ENCODE assay signal across 23 cellular contexts in the genomic region with DNA sequence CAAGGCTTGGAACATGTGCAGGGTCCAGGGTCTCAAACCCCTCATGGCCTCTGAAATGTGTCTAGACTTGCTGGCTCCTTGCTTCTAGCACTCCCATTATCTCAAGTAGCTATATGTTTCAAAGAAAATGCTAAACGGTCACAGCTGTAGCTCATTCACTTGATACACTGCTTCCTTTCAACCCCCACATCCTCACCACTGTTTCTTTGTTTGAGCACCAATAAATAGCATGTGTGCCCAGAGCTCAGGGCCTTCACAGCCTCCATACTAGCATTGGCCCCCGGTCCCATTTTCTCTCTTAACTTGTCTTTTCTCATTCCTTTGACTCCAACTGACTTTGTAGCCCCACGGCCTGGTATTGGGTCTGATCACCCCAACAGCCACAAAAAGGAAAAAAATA.
"Had no signal": no experiment of that assay in that cellular context is flagged by ENCODE, and none has a peak within 500 bp of the region (broad histone marks: within the 10 kb centered on the region; RNA-seq: fewer than 3 reads in every experiment).

No MANE protein-coding gene starts in this region.

- H3K27ac ChIP-seq: breast epithelium, hepatocyte, lower lobe of right lung, neutrophil, ovary, prostate gland, testis, vagina had no signal

- H3K9me3 ChIP-seq: breast epithelium, lower lobe of right lung, neutrophil, ovary, prostate gland, testis, vagina had no signal

- H3K4me3 Mint-ChIP-seq: activated naive CD8-positive, alpha-beta T cell; activated T-cell treated with anti-CD3 and anti-CD28 coated beads, Interleukin-2, amount 50 U/mL, for 4 hours; central memory CD8-positive, alpha-beta T cell; naive thymus-derived CD4-positive, alpha-beta T cell had no signal

- H3K4me3 ChIP-seq: breast epithelium, hepatocyte, lower lobe of right lung, ovary, prostate gland, testis, vagina had no signal

- H3K27me3 ChIP-seq: breast epithelium, hepatocyte, neutrophil, ovary, testis, vagina had no signal

- H3K36me3 Mint-ChIP-seq: activated naive CD8-positive, alpha-beta T cell; naive thymus-derived CD4-positive, alpha-beta T cell had no signal

- H3K27me3 Mint-ChIP-seq: activated naive CD8-positive, alpha-beta T cell; central memory CD8-positive, alpha-beta T cell; naive thymus-derived CD4-positive, alpha-beta T cell had no signal

- H3K27ac Mint-ChIP-seq: activated naive CD8-positive, alpha-beta T cell; activated T-helper 2 cell treated with anti-CD3 and anti-CD28 coated beads, Interferon-gamma antibody, Interleukin-2, Interleukin-4, amounts not matched to agents 10 μg/mL and 5 μg/mL and 100 μg/mL, durations not matched to agents 14 hours and 24 hours and 36 hours; naive thymus-derived CD4-positive, alpha-beta T cell had no signal

- H3K36me3 ChIP-seq: breast epithelium, lower lobe of right lung, neutrophil, ovary, prostate gland, vagina had no signal

- H3K4me1 ChIP-seq: breast epithelium, lower lobe of right lung, prostate gland, testis, vagina had no signal

- DNase-seq: activated CD4-positive, alpha-beta T cell treated with anti-CD3 and anti-CD28 coated beads, Interleukin-2, amount 50 U/mL, for 4 hours; activated CD8-positive, alpha-beta memory T cell treated with anti-CD3 and anti-CD28 coated beads for 24 hours; activated CD8-positive, alpha-beta memory T cell treated with anti-CD3 and anti-CD28 coated beads, Interleukin-2, amount 50 U/mL, for 4 hours; activated naive CD4-positive, alpha-beta T cell; activated T-cell treated with anti-CD3 and anti-CD28 coated beads, Interleukin-2, amount 50 U/mL, for 4 hours; effector memory CD4-positive, alpha-beta T cell; foreskin melanocyte; glutamatergic neuron; lower lobe of right lung; naive thymus-derived CD4-positive, alpha-beta T cell; ovary; stimulated activated CD4-positive, alpha-beta T cell treated with anti-CD3 and anti-CD28 coated beads, Interleukin-2, amount 100 ng/mL, for 48 hours; stimulated activated naive CD4-positive, alpha-beta T cell; testis; trophoblast cell had no signal

- H3K4me1 Mint-ChIP-seq: central memory CD8-positive, alpha-beta T cell; naive thymus-derived CD4-positive, alpha-beta T cell had no signal
